19 cellular contexts compared by ENCODE assay signal in genomic region chr1:85184245-85184644, GRCh38. TPM values are rescaled to one million over a fixed set of nuclear protein-coding genes. Genes with fewer than 3 reads are reported as not detected.
A peak's percentile ranks its signal among the peaks of the same experiment; 100 is the strongest.
DNase-seq lines count a peak whose midpoint lies in the region; ATAC-seq, FAIRE-seq and TF ChIP-seq lines count a peak whose summit lies in the region.
"Had no signal": no experiment of that assay in that cellular context is flagged by ENCODE, and none has a peak within 500 bp of the region (broad histone marks: within the 10 kb centered on the region; RNA-seq: fewer than 3 reads in every experiment).

No MANE protein-coding gene starts in this region.

- no peaks in the 10 kb centered on the region for H3K4me1 Mint-ChIP-seq in WTC11

- H3K36me3 Mint-ChIP-seq in WTC11, result peaks cover 29% of the 10 kb centered on the region
- H3K36me3 Mint-ChIP-seq: CD14-positive monocyte; CD4-positive, CD25-positive, alpha-beta regulatory T cell had no signal

- POLR2A ChIA-PET in WTC11 (lab: Charles Lee), result no interaction called here

- H3K27me3 ChIP-seq in cardiac muscle cell, result no peaks in the 10 kb centered on the region
- H3K27me3 ChIP-seq: BE2C, BLaER1 had no signal

- H3K4me3 ChIP-seq in cardiac muscle cell, result no peak overlapping the region
- H3K4me3 ChIP-seq: BLaER1 had no signal

- H3K27ac ChIP-seq in cardiac muscle cell, result peak overlapping the region; percentile 45
- H3K27ac ChIP-seq: BLaER1 had no signal

- peaks cover 34% of the 10 kb centered on the region for H3K36me3 ChIP-seq in cardiac muscle cell
- H3K36me3 ChIP-seq: BE2C, BLaER1 had no signal

- H3K27ac Mint-ChIP-seq in WTC11, result peak overlapping the region; percentile 44
- H3K27ac Mint-ChIP-seq: CD14-positive monocyte; CD4-positive, alpha-beta memory T cell; CD4-positive, CD25-positive, alpha-beta regulatory T cell; CD8-positive, alpha-beta memory T cell had no signal

- no peaks in the 10 kb centered on the region for H3K9me3 ChIP-seq in cardiac muscle cell (ENCODE audit: low read depth)
- H3K9me3 ChIP-seq: BE2C, BLaER1 had no signal

- CTCF ChIA-PET in WTC11 (lab: Charles Lee), result interaction anchor here (0.9 kb wide), 1 partner anchor 71 kb away, joined by 3 read pairs; no protein-coding TSS in a partner anchor

- ATAC-seq in left cardiac atrium (no peak), WTC11 (no peak)

- H3K27me3 Mint-ChIP-seq in WTC11 (ENCODE audit: low read depth), result no peaks in the 10 kb centered on the region
- H3K27me3 Mint-ChIP-seq: CD4-positive, alpha-beta memory T cell; CD8-positive, alpha-beta memory T cell had no signal

- TF ChIP-seq CTCF in cardiac muscle cell (IDR thresholded peaks at IDR 0.05; ENCODE audit: low read depth, low read length) (no peak), D721Med (IDR thresholded peaks at IDR 0.05; ENCODE audit: insufficient read depth, missing control alignments) (no peak), WTC11 (IDR thresholded peaks at IDR 0.05) (no peak)

- intact Hi-C loops in left cardiac atrium (cut with DNase I), result no loop called here

- peak; percentile 38 for FAIRE-seq in D721Med (lab: Jason Lieb, UNC)
- FAIRE-seq: GM12891, GM19239 had no signal

- DNase-seq in cardiac muscle cell (ENCODE audit: low read depth in 1 of 2, low spot score in 1 of 2) (no peak), left cardiac atrium (no peak), D721Med (ENCODE audit: insufficient read length, low spot score) (no peak), WTC11 (ENCODE audit: low spot score) (no peak), KBM-7 (no peak)
- DNase-seq: 8988T; ACHN; BE2C; C1 segment of cervical spinal cord; CD4-positive, alpha-beta memory T cell; CD4-positive, CD25-positive, alpha-beta regulatory T cell; CD8-positive, alpha-beta memory T cell; COR-L47; DMS79 treated with DMSO at 0.1 percent for 48 hours; GF-D8 had no signal

- H3K4me3 Mint-ChIP-seq in WTC11, result no peak overlapping the region
- H3K4me3 Mint-ChIP-seq: CD14-positive monocyte; CD4-positive, alpha-beta memory T cell; CD4-positive, CD25-positive, alpha-beta regulatory T cell; CD8-positive, alpha-beta memory T cell had no signal

- peaks cover 21% of the 10 kb centered on the region for H3K4me1 ChIP-seq in cardiac muscle cell (ENCODE audit: low read depth)
- H3K4me1 ChIP-seq: BE2C, BLaER1 had no signal

- peaks cover 6% of the 10 kb centered on the region; the same call in 1 of the 2 replicates for H3K9me3 Mint-ChIP-seq in WTC11
- H3K9me3 Mint-ChIP-seq: CD14-positive monocyte; CD8-positive, alpha-beta memory T cell had no signal

- in situ Hi-C loops in KBM-7 (cut with MboI; ENCODE audit: low pct_unique_long_range_greater_than_20kb, low sequenced_read_pairs), result no loop called here

TF ChIP-seq in WTC11, 78 proteins besides CTCF, POLR2A, EP300 and RAD21:
- TF ChIP-seq EMX1 (CRISPR knock-in tag; IDR thresholded peaks at IDR 0.05), result no peak
- no peak for TF ChIP-seq RELA (CRISPR knock-in tag; IDR thresholded peaks at IDR 0.05; ENCODE audit: borderline replicate concordance)
- no peak for TF ChIP-seq SOX15 (CRISPR knock-in tag; IDR thresholded peaks at IDR 0.05)
- no peak for TF ChIP-seq USF1 (CRISPR knock-in tag; IDR thresholded peaks at IDR 0.05)
- no peak for TF ChIP-seq ESRRA (CRISPR knock-in tag; IDR thresholded peaks at IDR 0.05; ENCODE audit: borderline replicate concordance)
- TF ChIP-seq KAT7 (CRISPR knock-in tag; IDR thresholded peaks at IDR 0.05; ENCODE audit: borderline replicate concordance), result no peak
- TF ChIP-seq FOXJ3 (CRISPR knock-in tag; IDR thresholded peaks at IDR 0.05; ENCODE audit: borderline replicate concordance), result no peak
- TF ChIP-seq ZNF317 (CRISPR knock-in tag; IDR thresholded peaks at IDR 0.05; ENCODE audit: borderline replicate concordance, low read depth), result no peak

RNA-seq across cellular contexts. Expression of gene SYDE2, which starts 16.6 kb away (rescaled TPM):
- total RNA-seq in cardiac muscle cell (22.2 and 47.5 TPM in 2 replicates), left cardiac atrium (10 to 100 TPM; 14.3 to 14.5 TPM), WTC11 (2021) (11.0 to 13.8 TPM (median 11.4 TPM) in 3 replicates)
- 20.6 and 30.2 TPM in 2 replicates for polyA plus RNA-seq in cardiac muscle cell
- polyA plus RNA-seq: CD14-positive monocyte had no signal
